Comparison of ENCODE assay signal across 8 cellular contexts in genomic region chr1:44029911-44030605, GRCh38. TPM values are rescaled to one million over a fixed set of nuclear protein-coding genes. Genes with fewer than 3 reads are reported as not detected.
DNase-seq lines count a peak whose midpoint lies in the region; ATAC-seq, FAIRE-seq and TF ChIP-seq lines count a peak whose summit lies in the region.

No MANE protein-coding gene starts in this region.

- TF ChIP-seq EP300 in gastroesophageal sphincter (IDR thresholded peaks at IDR 0.05), result no peak

- peak in 1 of 4 experiments; percentile 11 for TF ChIP-seq CTCF in gastroesophageal sphincter (IDR thresholded peaks at IDR 0.05)

- H3K27me3 ChIP-seq in gastroesophageal sphincter, result no peaks in the 10 kb centered on the region

- H3K27ac ChIP-seq in gastroesophageal sphincter (peak overlapping the region; percentile 34 to 92 (median 90)), substantia nigra (ENCODE audit: low read depth, low read length, poor library complexity, severe bottlenecking) (peak overlapping the region; percentile 100)

- peak overlapping the region; percentile 57 to 89 for H3K4me3 ChIP-seq in gastroesophageal sphincter

- TF ChIP-seq POLR2A in H54 (IDR thresholded peaks at IDR 0.05; ENCODE audit: low read depth, low read length) (peak; percentile 69), gastroesophageal sphincter (IDR thresholded peaks at IDR 0.05) (peak in 1 of 2 donors; percentile 24)

- H3K36me3 ChIP-seq in gastroesophageal sphincter, result no peaks in the 10 kb centered on the region

- peaks cover 0 to 58% (median 19%) of the 10 kb centered on the region in 3 donors for H3K4me1 ChIP-seq in gastroesophageal sphincter

- ATAC-seq in gastroesophageal sphincter, result peak; percentile 90

- DNase-seq in G401 (ENCODE audit: low spot score) (peak; percentile 82), H54 (ENCODE audit: insufficient read length, low spot score) (peak; percentile 90), LoVo (ENCODE audit: low spot score) (peak; percentile 91), SIG-M5 treated with dmso at 0.1 percent for 504 hours (lab: John Stamatoyannopoulos, UW; ENCODE audit: unreplicated experiment) (peak; percentile 84), nucleus accumbens (lab: John Stamatoyannopoulos, UW) (peak in 54 of 56 donors; percentile 68 to 96 (median 90)), substantia nigra (lab: John Stamatoyannopoulos, UW) (peak in 48 of 49 donors; percentile 63 to 96 (median 90))
- peak; percentile 78 for DNase-seq in activated gamma-delta T cell treated with anti-CD3 and anti-CD28 coated beads, Interleukin-2, amount 50 U/mL, for 16 hours (ENCODE audit: low read depth)

- 0% methylated on average over 2 to 11 of the region's 75 CpGs for WGBS in gastroesophageal sphincter (ENCODE audit: low coverage in 1 of 2), 2 donors

- H3K9me3 ChIP-seq in gastroesophageal sphincter, result no peaks in the 10 kb centered on the region

- no peak for FAIRE-seq in H54 (lab: Jason Lieb, UNC)

- in situ Hi-C loops in G401 (cut with HindIII; ENCODE audit: low sequenced_read_pairs), result no loop called here

RNA-seq across cellular contexts. Expression of gene SLC6A9, which starts 1.2 kb away (rescaled TPM):
- 0.55 and 1.7 TPM in 2 replicates for total RNA-seq in G401 (2014; rRNA removed; shearing (Covaris generic))
- total RNA-seq in gastroesophageal sphincter, result 10 to 100 TPM in 1 of 4 donors, 1 to 10 TPM in 3; 1.8 to 14.2 (median 7.5) TPM

RNA-seq across cellular contexts. Expression of gene CCDC24, which starts 38.7 kb away (rescaled TPM):
- total RNA-seq in G401 (2014; rRNA removed; shearing (Covaris generic)), result 2.2 and 8.1 TPM in 2 replicates
- total RNA-seq in gastroesophageal sphincter, result 1 to 10 TPM; 5.0 to 6.2 (median 5.5) TPM

RNA-seq across cellular contexts. Expression of gene B4GALT2, which starts 51.0 kb away (rescaled TPM):
- 38.9 and 56.4 TPM in 2 replicates for total RNA-seq in G401 (2014; rRNA removed; shearing (Covaris generic))
- total RNA-seq in gastroesophageal sphincter, result 100 to 1,000 TPM in 1 of 4 donors, 10 to 100 TPM in 3; 34.4 to 129 (median 37.6) TPM

RNA-seq across cellular contexts. Expression of gene ATP6V0B, which starts 55.3 kb away (rescaled TPM):
- total RNA-seq in G401 (2014; rRNA removed; shearing (Covaris generic)), result 133 and 183 TPM in 2 replicates
- 100 to 1,000 TPM in 1 of 4 donors, 10 to 100 TPM in 3; 67.9 to 107 (median 89.9) TPM for total RNA-seq in gastroesophageal sphincter

Comparison
In these comparisons a context has a peak if more than half of its experiments do, and no peak if none do; other contexts are left out.
1. Peak in every context shown above with its lines: DNase-seq, ATAC-seq, H3K4me3 ChIP-seq and H3K27ac ChIP-seq.